Comparison of ENCODE assay signal across 13 cellular contexts in genomic region chr20:37979021-37979985, GRCh38. TPM values are rescaled to one million over a fixed set of nuclear protein-coding genes. Genes with fewer than 3 reads are reported as not detected.
DNase-seq lines count a peak whose midpoint lies in the region; ATAC-seq, FAIRE-seq and TF ChIP-seq lines count a peak whose summit lies in the region.
"Had no signal": no experiment of that assay in that cellular context is flagged by ENCODE, and none has a peak within 500 bp of the region (broad histone marks: within the 10 kb centered on the region; RNA-seq: fewer than 3 reads in every experiment).

No MANE protein-coding gene starts in this region.

- no peak overlapping the region for H4K8ac ChIP-seq in H9 (replicated peaks; ENCODE audit: insufficient read length, low read depth, low read length)

- H3K27ac ChIP-seq in BLaER1 (no peak overlapping the region), H9 (ENCODE audit: insufficient read length, low read depth, low read length) (no peak overlapping the region), colonic mucosa (no peak overlapping the region), small intestine (ENCODE audit: low read depth in 1 of 2, low read length in 1 of 2) (no peak overlapping the region)
- H3K27ac ChIP-seq: GM23248 had no signal

- H3K9me3 ChIP-seq in BLaER1 (no peaks in the 10 kb centered on the region), H9 (ENCODE audit: control insufficient read depth, low read depth, low read length) (no peaks in the 10 kb centered on the region), colonic mucosa (no peaks in the 10 kb centered on the region), small intestine (ENCODE audit: control insufficient read depth, low read depth) (no peaks in the 10 kb centered on the region)

- H3K4me3 ChIP-seq in BLaER1 (no peak overlapping the region), colonic mucosa (no peak overlapping the region), small intestine (ENCODE audit: low read depth in 1 of 2, low read length in 2 of 2) (no peak overlapping the region)
- H3K4me3 ChIP-seq: GM12878, GM23248 had no signal

- DNase-seq in H9 (no peak), colonic mucosa (peak; percentile 8), type B pancreatic cell (ENCODE audit: extremely low spot score, unreplicated experiment) (peak; percentile 40), NCI-H2227 treated with DMSO at 0.1 percent for 48 hours (lab: John Stamatoyannopoulos, UW) (no peak), small intestine (no peak)
- DNase-seq: CD4-positive, CD25-positive, alpha-beta regulatory T cell; DMS 273 treated with DMSO at 0.1 percent for 48 hours; GM23248; H7 had no signal

- H2BK120ac ChIP-seq in H9 (ENCODE audit: low read depth, low read length, poor library complexity, severe bottlenecking) = no peak overlapping the region

- no peaks in the 10 kb centered on the region for H3K9me3 Mint-ChIP-seq in H9
- H3K9me3 Mint-ChIP-seq in type B pancreatic cell = no peaks in the 10 kb centered on the region
- H3K9me3 Mint-ChIP-seq: CD4-positive, CD25-positive, alpha-beta regulatory T cell had no signal

- no peaks in the 10 kb centered on the region for H3K79me1 ChIP-seq in H9 (ENCODE audit: insufficient read depth, low read depth, low read length, poor library complexity, severe bottlenecking)

- H3K14ac ChIP-seq in H9 (ENCODE audit: insufficient read depth, low read length) = no peak overlapping the region

- no peak overlapping the region for H2AK5ac ChIP-seq in H9 (ENCODE audit: insufficient read length, low read length)

- H3K9ac ChIP-seq in BLaER1 (no peak overlapping the region), H9 (ENCODE audit: extremely low read depth, insufficient read length, low read length) (no peak overlapping the region), colonic mucosa (ENCODE audit: low read depth in 2 of 2, low read length in 2 of 2) (no peak overlapping the region)
- H3K9ac ChIP-seq: GM23248 had no signal

- TF ChIP-seq CTCF in H9 (conservative IDR thresholded peaks at IDR 0.05) (peak; percentile 30; the same call in 2 of the 3 replicates), colonic mucosa (IDR thresholded peaks at IDR 0.05) (no peak), type B pancreatic cell (conservative IDR thresholded peaks at IDR 0.05) (peak; percentile 45)

- no peak overlapping the region for H2BK12ac ChIP-seq in H9 (ENCODE audit: insufficient read length, low read depth, low read length)

- WGBS in H9 (ENCODE audit: extremely low coverage, insufficient read length, low lambda C conversion rate) = no CpG with 5 or more reads among the region's 16 CpGs
- 89 to 91% (median 90%) methylated on average over 16 of the region's 16 CpGs for WGBS in small intestine, 3 donors

- H3K4ac ChIP-seq in H9 (ENCODE audit: low read depth, low read length) = no peak overlapping the region

- peaks cover 3% of the 10 kb centered on the region for H3K23me2 ChIP-seq in H9 (ENCODE audit: insufficient read length, low read depth, low read length, poor library complexity, severe bottlenecking)

- H3K36me3 ChIP-seq in BLaER1 (peaks cover 36% of the 10 kb centered on the region), colonic mucosa (no peaks in the 10 kb centered on the region), small intestine (ENCODE audit: control insufficient read depth in 2 of 2, insufficient read depth in 2 of 2, low read length in 2 of 2) (peaks cover 0 to 6% of the 10 kb centered on the region in 2 donors)

- no peak overlapping the region for H3K4me3 Mint-ChIP-seq in H9
- no peak overlapping the region for H3K4me3 Mint-ChIP-seq in type B pancreatic cell
- H3K4me3 Mint-ChIP-seq: CD4-positive, CD25-positive, alpha-beta regulatory T cell had no signal

- peaks cover 46% of the 10 kb centered on the region for H3K4me1 ChIP-seq in BLaER1
- 0 out of 2 replicates have a peak, but pooled peaks cover 2% of the 10 kb centered on the region for H3K4me1 ChIP-seq in H9 (ENCODE audit: insufficient read depth, low read length)
- H3K4me1 ChIP-seq in colonic mucosa = no peaks in the 10 kb centered on the region
- H3K4me1 ChIP-seq in small intestine (ENCODE audit: control insufficient read depth in 2 of 2, insufficient read depth in 1 of 2, low read depth in 1 of 2, low read length in 1 of 2) = no peaks in the 10 kb centered on the region

- no peak overlapping the region for H2BK5ac ChIP-seq in H9 (ENCODE audit: insufficient read length, low read length)

- no peak overlapping the region for H3K18ac ChIP-seq in H9 (ENCODE audit: insufficient read length, low read depth, low read length)

- ATAC-seq in HG03439 (IDR thresholded peaks at IDR 0.05; ENCODE audit: unreplicated experiment) = no peak
- ATAC-seq: GM12878 had no signal

- H3K27ac Mint-ChIP-seq in H9 = 0 out of 7 replicates have a peak overlapping the region, but pooled peaks of 1 of the 3 experiments have one; percentile 4
- no peak overlapping the region for H3K27ac Mint-ChIP-seq in type B pancreatic cell
- H3K27ac Mint-ChIP-seq: CD4-positive, CD25-positive, alpha-beta regulatory T cell had no signal

- no peak overlapping the region for H2BK15ac ChIP-seq in H9 (ENCODE audit: low read depth, low read length)

- no peaks in the 10 kb centered on the region for H4K20me1 ChIP-seq in BLaER1
- H4K20me1 ChIP-seq in H9 (ENCODE audit: control insufficient read depth, insufficient read depth, insufficient read length) = no peaks in the 10 kb centered on the region

- no peaks in the 10 kb centered on the region for H3K79me2 ChIP-seq in H9 (ENCODE audit: insufficient read depth, low read length)

- peaks cover 11 to 21% (median 15%) of the 10 kb centered on the region in 3 experiments; a peak in 6 of 7 replicates for H3K36me3 Mint-ChIP-seq in H9 (ENCODE audit: insufficient read depth in 1 of 3, low read depth in 3 of 3)
- H3K36me3 Mint-ChIP-seq in type B pancreatic cell = peaks cover 9% of the 10 kb centered on the region

- H3K4me2 ChIP-seq in BLaER1 = peak overlapping the region; percentile 91; the same call in 1 of the 2 replicates
- no peak overlapping the region for H3K4me2 ChIP-seq in H9 (ENCODE audit: insufficient read depth, insufficient read length, low read length)

- H3K56ac ChIP-seq in H9 (ENCODE audit: insufficient read length, low read depth, low read length) = no peak overlapping the region

- peaks cover 14 to 31% of the 10 kb centered on the region in 2 experiments for H3K4me1 Mint-ChIP-seq in H9
- peaks cover 16% of the 10 kb centered on the region for H3K4me1 Mint-ChIP-seq in type B pancreatic cell (ENCODE audit: unreplicated experiment)

- no peaks in the 10 kb centered on the region for H3K27me3 ChIP-seq in BLaER1
- no peaks in the 10 kb centered on the region for H3K27me3 ChIP-seq in H9 (ENCODE audit: insufficient read depth, low read length)
- no peaks in the 10 kb centered on the region for H3K27me3 ChIP-seq in colonic mucosa
- H3K27me3 ChIP-seq in small intestine (ENCODE audit: control insufficient read depth in 2 of 2, insufficient read depth in 2 of 2, low read length in 2 of 2) = no peaks in the 10 kb centered on the region

- intact Hi-C loops in colonic mucosa (cut with DNase I) = no loop called here

- no peak overlapping the region for H4K5ac ChIP-seq in H9 (ENCODE audit: insufficient read length, low read depth, low read length)

- H3K23ac ChIP-seq in H9 (ENCODE audit: insufficient read length, low read depth, low read length) = no peak overlapping the region

- no peak for FAIRE-seq in small intestine (lab: Jason Lieb, UNC)
- FAIRE-seq: GM12878, GM18507 had no signal

- peaks cover 7% of the 10 kb centered on the region for H3K27me3 Mint-ChIP-seq in H9 (ENCODE audit: low read depth)
- no peaks in the 10 kb centered on the region for H3K27me3 Mint-ChIP-seq in type B pancreatic cell
- H3K27me3 Mint-ChIP-seq: CD4-positive, CD25-positive, alpha-beta regulatory T cell had no signal

- no peak overlapping the region for H3T11ph ChIP-seq in H9 (ENCODE audit: low read length)

- H2BK20ac ChIP-seq in H9 (ENCODE audit: low read depth, low read length, poor library complexity, severe bottlenecking) = no peak overlapping the region

- no peak overlapping the region for H4K91ac ChIP-seq in H9 (ENCODE audit: insufficient read length, low read depth, low read length)

- H2AFZ ChIP-seq in H9 (ENCODE audit: low read length) = no peak overlapping the region
- H2AFZ ChIP-seq: GM23248 had no signal

RNA-seq across cellular contexts. Expression of gene TTI1, which starts 54.0 kb away (rescaled TPM):
- 37.4 and 38.3 TPM in 2 replicates for total RNA-seq in H9 (2021)
- 10 to 100 TPM; 10.2 to 23.0 TPM for total RNA-seq in colonic mucosa
- 25.1 and 43.8 TPM in 2 replicates for total RNA-seq in type B pancreatic cell (ENCODE audit: low replicate concordance)
- 1 to 10 TPM; 5.7 to 7.2 (median 6.5) TPM for polyA plus RNA-seq in small intestine

RNA-seq across cellular contexts. Expression of gene RPRD1B, which starts 54.2 kb away (rescaled TPM):
- total RNA-seq in H9 (2021) = 33.4 and 34.3 TPM in 2 replicates
- total RNA-seq in colonic mucosa = 10 to 100 TPM; 22.7 to 42.5 TPM
- 29.7 and 41.9 TPM in 2 replicates for total RNA-seq in type B pancreatic cell (ENCODE audit: low replicate concordance)
- 10 to 100 TPM in 2 of 3 donors, 1 to 10 TPM in 1; 9.2 to 14.5 (median 12.7) TPM for polyA plus RNA-seq in small intestine

Comparison
In these comparisons a context has a peak if more than half of its experiments do, and no peak if none do; other contexts are left out.
1. DNase-seq: peak in colonic mucosa (single experiment) and type B pancreatic cell (single experiment); none in H9 (single experiment), NCI-H2227 treated with DMSO at 0.1 percent for 48 hours (single experiment) and small intestine (single experiment).